In the genomic region with DNA sequence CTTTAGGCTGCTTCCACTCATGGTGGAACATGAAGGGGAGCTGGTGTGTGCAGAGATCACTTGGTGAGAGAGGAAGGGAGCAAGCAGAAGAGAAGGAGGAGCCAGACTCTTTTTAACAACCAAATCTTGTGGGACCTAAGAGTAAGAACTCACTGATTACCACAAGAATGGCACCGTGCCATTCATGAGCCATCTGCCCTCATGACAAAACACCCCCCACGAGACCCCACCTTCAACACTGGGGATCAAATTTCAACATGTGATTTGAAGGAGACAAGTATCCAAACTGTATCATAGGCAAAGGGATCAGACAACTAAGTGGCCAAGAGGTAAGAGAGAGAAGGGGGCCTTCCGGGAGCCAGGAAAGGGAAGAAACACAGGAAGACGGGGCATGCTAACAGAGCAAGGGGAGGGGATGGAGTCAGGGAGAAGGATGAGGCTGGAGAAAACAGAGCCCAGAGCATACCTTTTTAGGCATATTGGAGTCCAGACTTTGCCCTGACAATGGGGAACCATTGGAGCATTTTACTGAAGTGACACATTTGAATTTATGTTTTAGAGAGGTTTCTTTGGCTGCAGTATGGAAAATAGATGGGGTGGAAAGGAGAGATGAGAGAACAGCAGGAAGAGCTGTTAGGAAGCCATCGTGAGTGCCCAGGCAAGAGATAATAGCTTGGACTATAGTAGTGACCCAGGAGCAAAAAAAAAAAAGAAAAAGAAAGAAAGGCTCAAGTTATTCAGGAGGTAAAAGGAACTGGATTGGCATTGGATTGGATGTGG, we compare ENCODE assay signal across 1 cellular context.
TF ChIP-seq lines count a peak whose summit lies in the region.

No MANE protein-coding gene starts in this region.

TF ChIP-seq in IMR-90, 13 proteins besides CTCF, POLR2A, EP300 and RAD21:
- TF ChIP-seq RFX5 (IDR thresholded peaks at IDR 0.05; ENCODE audit: low read depth, low read length) (no peak), MXI1 (IDR thresholded peaks at IDR 0.05; ENCODE audit: borderline replicate concordance, low read depth, low read length) (no peak), MAFK (IDR thresholded peaks at IDR 0.05; ENCODE audit: low read depth, low read length) (no peak), BHLHE40 (IDR thresholded peaks at IDR 0.05; ENCODE audit: low read depth, low read length) (no peak), SMC3 (IDR thresholded peaks at IDR 0.05; ENCODE audit: low read depth, low read length) (no peak)
- TF ChIP-seq, protein P1, sequence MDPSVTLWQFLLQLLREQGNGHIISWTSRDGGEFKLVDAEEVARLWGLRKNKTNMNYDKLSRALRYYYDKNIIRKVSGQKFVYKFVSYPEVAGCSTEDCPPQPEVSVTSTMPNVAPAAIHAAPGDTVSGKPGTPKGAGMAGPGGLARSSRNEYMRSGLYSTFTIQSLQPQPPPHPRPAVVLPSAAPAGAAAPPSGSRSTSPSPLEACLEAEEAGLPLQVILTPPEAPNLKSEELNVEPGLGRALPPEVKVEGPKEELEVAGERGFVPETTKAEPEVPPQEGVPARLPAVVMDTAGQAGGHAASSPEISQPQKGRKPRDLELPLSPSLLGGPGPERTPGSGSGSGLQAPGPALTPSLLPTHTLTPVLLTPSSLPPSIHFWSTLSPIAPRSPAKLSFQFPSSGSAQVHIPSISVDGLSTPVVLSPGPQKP (IDR thresholded peaks at IDR 0.05; ENCODE audit: borderline replicate concordance, low read depth, low read length) = no peak
TF ChIP-seq in IMR-90: peak in this region for 0.
